ENCODE assay signal across 9 cellular contexts in the genomic region with DNA sequence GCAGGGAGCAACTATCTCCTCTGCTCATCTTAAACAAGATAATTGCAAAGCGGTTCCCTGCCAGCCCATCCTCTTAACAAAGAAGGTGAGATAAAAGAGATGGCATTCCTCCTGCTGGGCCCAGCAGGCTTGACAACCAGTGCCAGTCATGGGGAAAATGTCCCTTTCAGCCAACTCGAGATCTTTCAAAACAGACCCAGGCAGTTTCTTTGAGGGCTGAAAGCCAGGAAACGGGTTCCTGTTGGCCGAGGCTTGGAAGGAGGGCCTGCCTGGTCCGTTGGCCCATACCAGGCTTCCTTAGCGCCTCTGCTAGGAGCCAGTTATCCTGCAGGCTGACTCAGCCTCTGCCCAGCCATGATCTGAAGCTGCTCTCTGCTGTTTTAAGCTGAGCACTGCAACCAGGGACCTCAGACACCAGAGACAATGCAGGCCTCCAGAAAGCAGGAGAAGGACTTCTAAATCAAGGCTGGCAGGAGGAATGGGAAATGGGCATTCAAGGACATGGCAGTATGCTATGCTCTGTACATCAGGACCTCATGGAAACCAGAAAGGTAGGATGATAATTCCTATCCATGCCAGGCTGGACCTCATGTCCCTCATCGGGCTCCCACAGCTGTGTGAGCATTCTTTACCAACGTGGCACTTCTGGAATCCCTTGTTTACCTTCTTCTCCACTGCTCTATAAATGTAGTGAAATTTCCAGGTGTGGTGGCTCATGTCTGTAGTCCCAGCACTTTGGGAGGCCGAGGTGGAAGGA. TPM values are rescaled to one million over a fixed set of nuclear protein-coding genes. Genes with fewer than 3 reads are reported as not detected.
A peak's percentile ranks its signal among the peaks of the same experiment; 100 is the strongest.
DNase-seq lines count a peak whose midpoint lies in the region; ATAC-seq, FAIRE-seq and TF ChIP-seq lines count a peak whose summit lies in the region.
"Had no signal": no experiment of that assay in that cellular context is flagged by ENCODE, and none has a peak within 500 bp of the region (broad histone marks: within the 10 kb centered on the region; RNA-seq: fewer than 3 reads in every experiment).

No MANE protein-coding gene starts in this region.

- in situ Hi-C loops in mammary epithelial cell (cut with MboI; ENCODE audit: low sequenced_read_pairs in 2 of 2), result loop anchor here (5.0 kb wide), 2 partner anchors 46 to 301 kb away; no protein-coding TSS in a partner anchor

- no peak overlapping the region for H3K4me3 ChIP-seq in mammary epithelial cell (replicated peaks in 1 of 3; ENCODE audit: insufficient read depth in 1 of 3, low read depth in 2 of 3, low read length in 3 of 3)
- H3K4me3 ChIP-seq in tibial artery, result no peak overlapping the region

- WGBS in mammary epithelial cell (ENCODE audit: low coverage, missing lambda C conversion rate), result 11% methylated on average over 7 of the region's 9 CpGs

- H3K27ac ChIP-seq in mammary epithelial cell (ENCODE audit: insufficient read depth, low read depth, low read length) (no peak overlapping the region), tibial artery (peak overlapping the region; percentile 23 to 70)

- H3K9me3 ChIP-seq in mammary epithelial cell (replicated peaks; ENCODE audit: insufficient read depth, low read length) (no peaks in the 10 kb centered on the region), tibial artery (no peaks in the 10 kb centered on the region)

- ATAC-seq in GM18498 (IDR thresholded peaks at IDR 0.05; ENCODE audit: unreplicated experiment) (no peak), GM19324 (IDR thresholded peaks at IDR 0.05; ENCODE audit: low FRiP score, unreplicated experiment) (no peak)
- ATAC-seq in stimulated activated naive CD8-positive, alpha-beta T cell treated with anti-CD3 and anti-CD28 coated beads, Interleukin-15, Interleukin-2, amounts not matched to agents 100 U/mL and 50 U/mL, for 24 hours, result no peak

- H3K36me3 ChIP-seq in mammary epithelial cell (ENCODE audit: insufficient read depth, low read length), result peaks cover 3% of the 10 kb centered on the region
- peaks cover 29 to 41% (median 40%) of the 10 kb centered on the region in 3 donors for H3K36me3 ChIP-seq in tibial artery

- no peaks in the 10 kb centered on the region for H3K79me2 ChIP-seq in mammary epithelial cell (ENCODE audit: insufficient read depth, low read length)

- H3K27me3 ChIP-seq in mammary epithelial cell (ENCODE audit: insufficient read depth, low read length) (no peaks in the 10 kb centered on the region), tibial artery (no peaks in the 10 kb centered on the region)

- DNase-seq in D721Med (ENCODE audit: insufficient read length, low spot score), result no peak
- DNase-seq in NCI-H146 treated with DMSO at 0.1 percent for 48 hours (lab: John Stamatoyannopoulos, UW; ENCODE audit: unreplicated experiment), result peak; percentile 96
- peak; percentile 70 for DNase-seq in mammary epithelial cell
- DNase-seq in kidney tubule cell (ENCODE audit: low spot score), result peak; percentile 86
- DNase-seq in tibial artery, result peak; percentile 85 to 93
- no peak for DNase-seq in stimulated activated naive CD8-positive, alpha-beta T cell treated with anti-CD3 and anti-CD28 coated beads, Interleukin-15, Interleukin-2, amounts not matched to agents 100 U/mL and 50 U/mL, for 24 hours
- DNase-seq: naive B cell had no signal

- H2AFZ ChIP-seq in mammary epithelial cell (ENCODE audit: low read depth, low read length), result no peak overlapping the region

- FAIRE-seq in D721Med (lab: Jason Lieb, UNC), result no peak

- dilution Hi-C loops in mammary epithelial cell (cut with HindIII; ENCODE audit: low sequenced_read_pairs), result no loop called here

- H3K9ac ChIP-seq in mammary epithelial cell (ENCODE audit: insufficient read depth, low read length), result no peak overlapping the region

- peaks cover 9% of the 10 kb centered on the region for H3K4me1 ChIP-seq in mammary epithelial cell (ENCODE audit: insufficient read depth, low read length)
- peaks cover 0 to 13% (median 9%) of the 10 kb centered on the region in 4 donors for H3K4me1 ChIP-seq in tibial artery

- H3K4me2 ChIP-seq in mammary epithelial cell (ENCODE audit: insufficient read depth, low read depth, low read length), result no peak overlapping the region

- BruUV-seq in mammary epithelial cell (replicated peaks; lab: Mats Ljungman, UMichigan), result no TSS peak

- TF ChIP-seq CTCF in D721Med (IDR thresholded peaks at IDR 0.05; ENCODE audit: insufficient read depth, missing control alignments) (peak; percentile 67), mammary epithelial cell (conservative IDR thresholded peaks at IDR 0.05 in 1 of 2, IDR thresholded peaks at IDR 0.05 in 1 of 2; ENCODE audit: extremely low read depth in 1 of 2, insufficient read depth in 1 of 2, low read depth in 1 of 2, low read length in 2 of 2) (peak; percentile 95), tibial artery (IDR thresholded peaks at IDR 0.05) (peak; percentile 69 to 78)

- no peaks in the 10 kb centered on the region for H4K20me1 ChIP-seq in mammary epithelial cell (ENCODE audit: insufficient read depth, low read length)

- CTCF ChIA-PET in mammary epithelial cell (lab: Charles Lee; ENCODE audit: low non-redundant PET), result interaction anchor here (1.0 kb wide), 1 partner anchor 45 kb away, joined by 3 read pairs; no protein-coding TSS in a partner anchor

- intact Hi-C loops in mammary epithelial cell (cut with micrococcal nuclease), result loop anchor here (1.0 to 10.0 kb wide), 4 partner anchors 44 to 360 kb away; no protein-coding TSS in a partner anchor
- intact Hi-C loops in tibial artery (cut with DNase I; ENCODE audit: low total_unique reads), result loop anchor here (5.0 kb wide), 1 partner anchor 41 kb away; a partner anchor contains a TSS

RNA-seq across cellular contexts. Expression of a gene that starts 42.4 kb away (rescaled TPM):
- 100 to 1,000 TPM in 1 of 2 donors, 10 to 100 TPM in 1; 93.2 to 163 TPM for total RNA-seq in mammary epithelial cell
- 65.5 TPM for polyA plus RNA-seq in mammary epithelial cell
- polyA minus RNA-seq in mammary epithelial cell, result 83.8 TPM

RNA-seq across cellular contexts. Expression of a gene that starts 52.9 kb away (rescaled TPM):
- total RNA-seq in mammary epithelial cell, result 100 to 1,000 TPM; 384 to 470 TPM
- 466 TPM for polyA plus RNA-seq in mammary epithelial cell
- 713 TPM for polyA minus RNA-seq in mammary epithelial cell

Comparison
In these comparisons a context has a peak if more than half of its experiments do, and no peak if none do; other contexts are left out.
1. DNase-seq: peak in NCI-H146 treated with DMSO at 0.1 percent for 48 hours (single experiment), mammary epithelial cell (single experiment), kidney tubule cell (single experiment) and tibial artery (2 of 2); none in D721Med (single experiment) and stimulated activated naive CD8-positive, alpha-beta T cell treated with anti-CD3 and anti-CD28 coated beads, Interleukin-15, Interleukin-2, amounts not matched to agents 100 U/mL and 50 U/mL, for 24 hours (single experiment).
2. Peak in every context shown above with its lines, with median percentiles within 50 percentile points of each other: CTCF ChIP-seq.